ENCODE assay signal across 7 cellular contexts in genomic region chr6:1417718-1418117, GRCh38.
"Had no signal": no experiment of that assay in that cellular context is flagged by ENCODE, and none has a peak within 500 bp of the region (broad histone marks: within the 10 kb centered on the region; RNA-seq: fewer than 3 reads in every experiment).

No MANE protein-coding gene starts in this region.

- H3K36me3 ChIP-seq: HAP-1 had no signal

- H3K4me2 ChIP-seq: KMS-11 had no signal

- H3K9me3 ChIP-seq: HAP-1 had no signal

- DNase-seq: GOT3, HFFc6, KBM-7 had no signal

- H3K4me1 ChIP-seq: HAP-1 had no signal

- H3K4me3 Mint-ChIP-seq: HFFc6 had no signal

- H3K27ac Mint-ChIP-seq: HFFc6 had no signal

- H3K4me3 ChIP-seq: HAP-1 had no signal

- ATAC-seq: HCT116 had no signal

- H3K27ac ChIP-seq: HL-60, KMS-11 had no signal

- H3K9ac ChIP-seq: KMS-11 had no signal
